Comparison of ENCODE assay signal across 1 cellular context in the genomic region with DNA sequence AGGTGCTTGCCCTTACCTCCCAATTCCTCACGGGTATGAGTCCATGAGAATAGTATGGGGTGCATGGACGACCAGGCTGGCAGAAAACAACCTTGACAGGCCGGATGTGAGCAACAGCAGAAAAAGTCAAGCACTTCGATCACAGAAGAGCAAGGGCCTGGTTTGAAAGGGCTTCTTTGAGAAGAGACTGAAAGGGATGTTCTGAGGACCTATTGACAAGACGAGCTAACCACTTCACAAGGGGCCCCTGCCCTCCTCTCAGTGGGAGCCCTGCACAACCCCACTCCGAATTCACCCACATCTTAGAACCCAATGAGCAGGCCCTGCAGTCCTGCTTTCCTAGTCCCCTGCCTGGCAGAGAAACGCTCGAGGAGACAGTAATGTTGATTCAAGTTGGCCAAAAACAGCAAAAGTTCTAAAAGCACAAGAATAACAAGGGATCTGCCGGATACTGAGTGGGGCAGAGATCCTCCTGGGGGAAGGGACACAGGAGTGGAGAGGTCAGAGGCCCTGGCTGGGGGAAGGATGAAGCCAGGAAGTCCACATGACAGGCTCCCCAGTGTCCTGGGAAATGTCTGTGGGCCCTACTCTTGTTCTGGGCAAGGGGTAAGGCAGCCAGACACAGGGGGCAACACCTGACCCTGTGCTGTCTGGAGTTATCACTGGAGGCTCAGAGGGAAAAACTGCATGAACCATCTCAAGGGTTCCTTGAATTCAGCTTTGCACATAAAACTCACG.
TF ChIP-seq lines count a peak whose summit lies in the region.

No MANE protein-coding gene starts in this region.

TF ChIP-seq in GM12878, 131 proteins besides CTCF, POLR2A, EP300 and RAD21:
- TF ChIP-seq STAT3 (IDR thresholded peaks at IDR 0.05; ENCODE audit: low read depth, low read length) (no peak), HDGF (IDR thresholded peaks at IDR 0.05) (peak; percentile 32; the same call in 1 of the 2 replicates), TARDBP (IDR thresholded peaks at IDR 0.05; ENCODE audit: borderline replicate concordance) (no peak), SMARCA5 (IDR thresholded peaks at IDR 0.05) (peak; percentile 73), STAT1 (conservative IDR thresholded peaks at IDR 0.05) (0 out of 2 replicates have a peak, but pooled peaks have one; percentile 61)
